Comparison of ENCODE assay signal across 24 cellular contexts in genomic region chr14:59704054-59704453, GRCh38.
DNase-seq lines count a peak whose midpoint lies in the region; ATAC-seq, FAIRE-seq and TF ChIP-seq lines count a peak whose summit lies in the region.
"Had no signal": no experiment of that assay in that cellular context is flagged by ENCODE, and none has a peak within 500 bp of the region (broad histone marks: within the 10 kb centered on the region; RNA-seq: fewer than 3 reads in every experiment).

No MANE protein-coding gene starts in this region.

- no peak for FAIRE-seq in GM12892 (lab: Jason Lieb, UNC)
- FAIRE-seq: A204.1, H54 had no signal

- H3K27ac ChIP-seq in BLaER1 treated with 17β-estradiol and CSF1 and Interleukin-3, amounts not matched to agents 10 nM and 100 nM = no peak overlapping the region; a peak in 1 of 22 replicates
- H3K27ac ChIP-seq in caudate nucleus (ENCODE audit: low read depth, low read length) (peak overlapping the region; percentile 53), subcutaneous abdominal adipose tissue (ENCODE audit: low read depth, low read length) (peak overlapping the region; percentile 73)
- H3K27ac ChIP-seq: PC-9 had no signal

- no peaks in the 10 kb centered on the region for H3K27me3 ChIP-seq in BLaER1 treated with 17β-estradiol and CSF1 and Interleukin-3, amounts not matched to agents 10 nM and 100 nM
- H3K27me3 ChIP-seq in subcutaneous abdominal adipose tissue (ENCODE audit: control insufficient read depth in 5 of 5, insufficient read depth in 4 of 5, low read length in 5 of 5) = no peaks in the 10 kb centered on the region
- H3K27me3 ChIP-seq: MG63 had no signal

- no peak for TF ChIP-seq POLR2A in GM12892 (IDR thresholded peaks at IDR 0.05; ENCODE audit: low read depth, low read length)

- no peak for ATAC-seq in GM18867 (IDR thresholded peaks at IDR 0.05; ENCODE audit: unreplicated experiment)

- peaks cover 5 to 16% (median 10%) of the 10 kb centered on the region in 11 experiments; a peak in 18 of 22 replicates for H3K9me3 ChIP-seq in BLaER1 treated with 17β-estradiol and CSF1 and Interleukin-3, amounts not matched to agents 10 nM and 100 nM (replicated peaks in 1 of 11)
- H3K9me3 ChIP-seq in subcutaneous abdominal adipose tissue (ENCODE audit: control insufficient read depth in 5 of 5, low read length in 5 of 5) = peaks cover 0 to 5% (median 0%) of the 10 kb centered on the region in 5 donors
- H3K9me3 ChIP-seq: MG63 had no signal

- H4K20me1 ChIP-seq in BLaER1 treated with 17β-estradiol and CSF1 and Interleukin-3, amounts not matched to agents 10 nM and 100 nM = no peaks in the 10 kb centered on the region

- H3K4me3 ChIP-seq in BLaER1 treated with 17β-estradiol and CSF1 and Interleukin-3, amounts not matched to agents 10 nM and 100 nM = no peak overlapping the region
- H3K4me3 ChIP-seq in subcutaneous abdominal adipose tissue (ENCODE audit: low read depth in 1 of 5, low read length in 5 of 5) = no peak overlapping the region
- H3K4me3 ChIP-seq: MG63, PC-9 had no signal

- H3K4me2 ChIP-seq in BLaER1 treated with 17β-estradiol and CSF1 and Interleukin-3, amounts not matched to agents 10 nM and 100 nM = peak overlapping the region in 9 of 11 experiments; percentile 6 to 64 (median 49); a peak in 15 of 22 replicates
- H3K4me2 ChIP-seq: PC-9 had no signal

- peak; percentile 15 for DNase-seq in NOMO-1 treated with dmso at 0.1 percent for 144 hours (lab: John Stamatoyannopoulos, UW; ENCODE audit: unreplicated experiment)
- DNase-seq in caudate nucleus (lab: John Stamatoyannopoulos, UW) = peak in 18 of 61 donors; percentile 3 to 75 (median 35)
- no peak for DNase-seq in Kasumi-1 (lab: John Stamatoyannopoulos, UW)
- no peak for DNase-seq in GM12892 (ENCODE audit: insufficient read length)
- DNase-seq: CD4-positive, CD25-positive, alpha-beta regulatory T cell; EL; GF-D8; Karpas-422; MG63; NCI-H1092 treated with DMSO at 0.1 percent for 48 hours; NCI-H1436 treated with DMSO at 0.1 percent for 48 hours; NCI-H2029 treated with DMSO at 0.1 percent for 48 hours; NCI-H226; NCI-H510A treated with DMSO at 0.1 percent for 48 hours; NCI-H748 treated with DMSO at 0.1 percent for 48 hours; PC-9; RPMI8226; SHP77; SW 1271 had no signal

- H3K9ac ChIP-seq in BLaER1 treated with 17β-estradiol and CSF1 and Interleukin-3, amounts not matched to agents 10 nM and 100 nM = no peak overlapping the region
- no peak overlapping the region for H3K9ac ChIP-seq in subcutaneous abdominal adipose tissue (ENCODE audit: low read length in 5 of 5)

- H3K36me3 ChIP-seq in BLaER1 treated with 17β-estradiol and CSF1 and Interleukin-3, amounts not matched to agents 10 nM and 100 nM = no peaks in the 10 kb centered on the region
- H3K36me3 ChIP-seq in subcutaneous abdominal adipose tissue (ENCODE audit: control insufficient read depth in 5 of 5, insufficient read depth in 5 of 5, low read length in 5 of 5) = no peaks in the 10 kb centered on the region
- H3K36me3 ChIP-seq: MG63 had no signal

- peaks cover 5 to 30% (median 12%) of the 10 kb centered on the region in 10 experiments; a peak in 16 of 20 replicates for H3K4me1 ChIP-seq in BLaER1 treated with 17β-estradiol and CSF1 and Interleukin-3, amounts not matched to agents 10 nM and 100 nM
- H3K4me1 ChIP-seq in subcutaneous abdominal adipose tissue (ENCODE audit: control insufficient read depth in 5 of 5, insufficient read depth in 5 of 5, low read length in 5 of 5) = peaks cover 0 to 40% (median 20%) of the 10 kb centered on the region in 5 donors

Comparison
In these comparisons a context has a peak if more than half of its experiments do, and no peak if none do; other contexts are left out.
1. H3K27ac ChIP-seq: peak in caudate nucleus (single experiment) and subcutaneous abdominal adipose tissue (single experiment); none in BLaER1 treated with 17β-estradiol and CSF1 and Interleukin-3, amounts not matched to agents 10 nM and 100 nM (0 of 11).